In the genomic region with DNA sequence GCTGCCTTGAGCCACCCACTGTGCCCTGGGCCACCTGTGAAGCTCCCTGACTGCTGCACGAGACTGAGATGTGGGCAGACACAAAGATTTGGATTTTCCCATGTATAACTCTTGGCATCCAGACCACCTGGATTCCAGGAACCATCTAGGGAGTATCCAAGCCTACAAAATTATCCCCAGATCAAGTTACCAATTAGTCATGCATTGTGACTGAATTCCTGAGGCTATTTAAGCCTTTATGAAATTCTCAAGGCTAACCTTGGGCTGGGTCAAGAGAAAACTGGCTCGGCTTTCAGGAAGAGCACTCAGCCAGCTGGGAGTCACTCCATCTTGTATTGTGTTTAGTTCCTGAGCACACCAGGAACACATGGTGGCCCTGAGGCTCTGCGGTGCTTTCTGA, we compare ENCODE assay signal across 16 cellular contexts. TPM values are rescaled to one million over a fixed set of nuclear protein-coding genes. Genes with fewer than 3 reads are reported as not detected.
DNase-seq lines count a peak whose midpoint lies in the region; ATAC-seq, FAIRE-seq and TF ChIP-seq lines count a peak whose summit lies in the region.
"Had no signal": no experiment of that assay in that cellular context is flagged by ENCODE, and none has a peak within 500 bp of the region (broad histone marks: within the 10 kb centered on the region; RNA-seq: fewer than 3 reads in every experiment).

No MANE protein-coding gene starts in this region.

- peaks cover 32% of the 10 kb centered on the region for H3K27me3 ChIP-seq in PC-3 (ENCODE audit: low read length)
- H3K27me3 ChIP-seq: transverse colon had no signal

- H3K9me2 ChIP-seq in PC-3 (replicated peaks; ENCODE audit: low read length) = no peaks in the 10 kb centered on the region

- H3K4me3 ChIP-seq in PC-3 (ENCODE audit: low read length) = no peak overlapping the region
- H3K4me3 ChIP-seq: SK-N-MC, transverse colon had no signal

- CTCF ChIA-PET in PC-3 (lab: Charles Lee) = no interaction called here

- no peaks in the 10 kb centered on the region for H3K4me1 ChIP-seq in PC-3 (ENCODE audit: insufficient read depth, low read length)
- H3K4me1 ChIP-seq: parathyroid adenoma, transverse colon had no signal

- FAIRE-seq in urothelium cell line (lab: Jason Lieb, UNC) = no peak

- DNase-seq in NCI-H748 (lab: John Stamatoyannopoulos, UW; ENCODE audit: unreplicated experiment) (peak; percentile 10), NCI-H748 treated with DMSO at 0.1 percent for 48 hours (lab: John Stamatoyannopoulos, UW) (no peak), PC-3 (peak; percentile 58), glomerular visceral epithelial cell (ENCODE audit: extremely low spot score) (peak; percentile 1), urothelium cell line (ENCODE audit: low spot score) (peak; percentile 78)
- DNase-seq: activated naive CD4-positive, alpha-beta T cell treated with anti-CD3 and anti-CD28 coated beads for 36 hours; MM.1S; NCI-H774; stimulated activated CD4-positive, alpha-beta T cell treated with anti-CD3 and anti-CD28 coated beads, Interleukin-15, amount 100 ng/mL, for 24 hours; transverse colon had no signal

- H3K4me1 Mint-ChIP-seq in activated T-helper 17 cell treated with anti-CD3 and anti-CD28 coated beads, Interleukin-2, amount 50 U/mL, for 72 hours = no peaks in the 10 kb centered on the region

- H3K27ac Mint-ChIP-seq in activated T-helper 17 cell treated with anti-CD3 and anti-CD28 coated beads, Interleukin-2, amount 50 U/mL, for 72 hours = no peak overlapping the region
- H3K27ac Mint-ChIP-seq: activated naive CD4-positive, alpha-beta T cell treated with anti-CD3 and anti-CD28 coated beads for 36 hours; mesothelial cell of epicardium had no signal

- H3K9ac ChIP-seq in PC-3 (ENCODE audit: low read length) = no peak overlapping the region
- H3K9ac ChIP-seq: parathyroid adenoma had no signal

- intact Hi-C loops in PC-3 (cut with micrococcal nuclease) = no loop called here

- POLR2A ChIA-PET in PC-3 (lab: Charles Lee; ENCODE audit: unreplicated experiment) = interaction anchor here (0.5 kb wide), 1 partner anchor 36 kb away, joined by 5 read pairs; no protein-coding TSS in a partner anchor

- no peaks in the 10 kb centered on the region for H3F3A ChIP-seq in PC-3 (ENCODE audit: low read length, unreplicated experiment)

- H3K27me3 Mint-ChIP-seq in activated T-helper 17 cell treated with anti-CD3 and anti-CD28 coated beads, Interleukin-2, amount 50 U/mL, for 72 hours = peaks cover 18% of the 10 kb centered on the region

- no peaks in the 10 kb centered on the region for H3K36me3 ChIP-seq in PC-3 (ENCODE audit: low read depth, low read length)
- H3K36me3 ChIP-seq: transverse colon had no signal

- no peak overlapping the region for H3K27ac ChIP-seq in PC-3 (ENCODE audit: low read length)
- H3K27ac ChIP-seq: parathyroid adenoma, SK-N-MC, transverse colon had no signal

- no peaks in the 10 kb centered on the region for H4K20me1 ChIP-seq in PC-3 (ENCODE audit: low read length)

- ATAC-seq in PC-3 (no peak), GM18505 (IDR thresholded peaks at IDR 0.05; ENCODE audit: unreplicated experiment) (no peak), HG03280 (IDR thresholded peaks at IDR 0.05; ENCODE audit: unreplicated experiment) (no peak)
- ATAC-seq in activated T-helper 17 cell treated with anti-CD3 and anti-CD28 coated beads, Interleukin-2, amount 50 U/mL, for 72 hours (replicated peaks) = no peak

- no peak overlapping the region for H3K4me2 ChIP-seq in PC-3 (ENCODE audit: low read length)

- no peaks in the 10 kb centered on the region for H3K9me3 Mint-ChIP-seq in activated T-helper 17 cell treated with anti-CD3 and anti-CD28 coated beads, Interleukin-2, amount 50 U/mL, for 72 hours
- H3K9me3 Mint-ChIP-seq: activated naive CD4-positive, alpha-beta T cell treated with anti-CD3 and anti-CD28 coated beads for 36 hours had no signal

- H3K79me2 ChIP-seq in PC-3 (ENCODE audit: low read length) = no peaks in the 10 kb centered on the region
- H3K79me2 ChIP-seq: parathyroid adenoma had no signal

- no peak overlapping the region for H2AFZ ChIP-seq in PC-3 (ENCODE audit: low read length)
- H2AFZ ChIP-seq: parathyroid adenoma had no signal

- no peak for TF ChIP-seq POLR2A in GM18505 (IDR thresholded peaks at IDR 0.05; ENCODE audit: borderline replicate concordance, extremely low read depth, insufficient read depth, insufficient read length)

- no peak overlapping the region for H3K4me3 Mint-ChIP-seq in activated T-helper 17 cell treated with anti-CD3 and anti-CD28 coated beads, Interleukin-2, amount 50 U/mL, for 72 hours
- H3K4me3 Mint-ChIP-seq: activated naive CD4-positive, alpha-beta T cell treated with anti-CD3 and anti-CD28 coated beads for 36 hours; mesothelial cell of epicardium had no signal

- H3K36me3 Mint-ChIP-seq in activated T-helper 17 cell treated with anti-CD3 and anti-CD28 coated beads, Interleukin-2, amount 50 U/mL, for 72 hours (ENCODE audit: low read depth) = no peaks in the 10 kb centered on the region
- H3K36me3 Mint-ChIP-seq: mesothelial cell of epicardium had no signal

- H3K9me3 ChIP-seq in PC-3 (ENCODE audit: low read length) = no peaks in the 10 kb centered on the region
- H3K9me3 ChIP-seq: transverse colon had no signal

- no TSS peak for BruUV-seq in PC-3 (replicated peaks; lab: Mats Ljungman, UMichigan)

- no peak for TF ChIP-seq CTCF in PC-3 (conservative IDR thresholded peaks at IDR 0.05; ENCODE audit: low read depth, low read length)

RNA-seq across cellular contexts. Expression of gene ATP13A5, which starts 13.3 kb away (rescaled TPM):
- total RNA-seq in PC-3 (2014; rRNA removed) = not detected in 2 replicates
- not detected for total RNA-seq in activated T-helper 17 cell treated with anti-CD3 and anti-CD28 coated beads, Interleukin-2, amount 50 U/mL, for 72 hours
- total RNA-seq: activated naive CD4-positive, alpha-beta T cell treated with anti-CD3 and anti-CD28 coated beads for 36 hours; mesothelial cell of epicardium; transverse colon had no signal
